26 cellular contexts compared by ENCODE assay signal in the genomic region with DNA sequence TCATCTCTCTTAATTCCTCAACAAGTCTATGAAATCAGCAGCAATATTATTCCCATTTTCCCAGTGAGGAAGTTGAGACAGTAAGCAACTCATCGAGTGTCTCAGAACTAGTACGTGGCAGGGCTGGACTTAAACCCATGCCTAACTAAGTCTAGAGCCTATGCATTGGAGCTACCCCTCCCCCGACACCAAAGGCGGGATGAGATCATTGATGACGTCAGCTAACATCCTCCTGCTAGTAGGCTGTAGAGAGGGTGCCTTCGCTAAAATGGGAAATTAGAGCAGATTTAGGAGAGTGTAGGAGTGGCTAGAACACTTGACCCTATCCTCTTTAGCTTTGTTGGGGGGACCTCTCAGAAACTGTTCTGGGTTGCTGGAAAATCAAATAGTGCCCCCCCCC. TPM values are rescaled to one million over a fixed set of nuclear protein-coding genes. Genes with fewer than 3 reads are reported as not detected.
DNase-seq lines count a peak whose midpoint lies in the region; ATAC-seq, FAIRE-seq and TF ChIP-seq lines count a peak whose summit lies in the region.
"Had no signal": no experiment of that assay in that cellular context is flagged by ENCODE, and none has a peak within 500 bp of the region (broad histone marks: within the 10 kb centered on the region; RNA-seq: fewer than 3 reads in every experiment).

No MANE protein-coding gene starts in this region.

- no peak overlapping the region for H3K27ac ChIP-seq in MM.1S (ENCODE audit: low read length)
- H3K27ac ChIP-seq: esophagus muscularis mucosa, hepatocyte, prostate gland had no signal

- no peaks in the 10 kb centered on the region for H3K9me3 Mint-ChIP-seq in activated CD4-positive, alpha-beta T cell treated with anti-CD3 and anti-CD28 coated beads for 36 hours (ENCODE audit: low read depth)
- H3K9me3 Mint-ChIP-seq in glutamatergic neuron (ENCODE audit: unreplicated experiment): peaks cover 2% of the 10 kb centered on the region
- peaks cover 6% of the 10 kb centered on the region for H3K9me3 Mint-ChIP-seq in activated naive CD4-positive, alpha-beta T cell treated with anti-CD3 and anti-CD28 coated beads, Interleukin-2, amount 10 ng/mL, durations not matched to agents 7 days and 5 days
- H3K9me3 Mint-ChIP-seq: activated CD4-positive, alpha-beta T cell treated with anti-CD3 and anti-CD28 coated beads, Interleukin-2, amount 10 ng/mL, durations not matched to agents 7 days and 5 days; activated naive CD4-positive, alpha-beta T cell treated with anti-CD3 and anti-CD28 coated beads, Interleukin-2, amount 50 U/mL, for 24 hours; activated T-helper 1 cell treated with anti-CD3 and anti-CD28 coated beads, Interleukin-12 subunit alpha, Interleukin-12 subunit beta, Interleukin-2, Interleukin-4 antibody, amounts not matched to agents 30 ng/mL and 10 ng/mL and 1 ng/mL, durations not matched to agents 14 hours and 24 hours and 36 hours had no signal

- DNase-seq in activated CD4-positive, alpha-beta T cell treated with anti-CD3 and anti-CD28 coated beads for 36 hours: peak; percentile 16
- DNase-seq in activated CD4-positive, alpha-beta T cell treated with anti-CD3 and anti-CD28 coated beads, Interleukin-2, amount 50 U/mL, for 1 hour: no peak
- DNase-seq in RCC 7860 (ENCODE audit: low spot score): peak; percentile 30
- DNase-seq in glutamatergic neuron: peak; percentile 68
- peak; percentile 23 for DNase-seq in urothelium cell line (ENCODE audit: low spot score)
- DNase-seq in activated naive CD4-positive, alpha-beta T cell treated with anti-CD3 and anti-CD28 coated beads, Interleukin-2, amount 10 ng/mL, durations not matched to agents 7 days and 5 days: no peak
- no peak for DNase-seq in MM.1S
- DNase-seq in stimulated activated CD4-positive, alpha-beta T cell treated with anti-CD3 and anti-CD28 coated beads, Interleukin-4, amount 100 ng/mL, for 24 hours: no peak
- DNase-seq: activated CD4-positive, alpha-beta T cell treated with anti-CD3 and anti-CD28 coated beads, Interleukin-2, amount 10 ng/mL, durations not matched to agents 7 days and 5 days; BE2C; DMS79; effector memory CD4-positive, alpha-beta T cell; HFFc6; NCI-H2171; NCI-H748 treated with DMSO at 0.1 percent for 48 hours had no signal

- no peaks in the 10 kb centered on the region for H4K20me1 ChIP-seq in MM.1S (ENCODE audit: insufficient read depth, low read length)

- H3K9me3 ChIP-seq in MM.1S (replicated peaks; ENCODE audit: insufficient read depth, low read length): no peaks in the 10 kb centered on the region
- H3K9me3 ChIP-seq: BE2C, esophagus muscularis mucosa, prostate gland had no signal

- TF ChIP-seq CTCF in glutamatergic neuron (IDR thresholded peaks at IDR 0.05; ENCODE audit: partially characterized antibody, unreplicated experiment) (no peak), MM.1S (IDR thresholded peaks at IDR 0.05; ENCODE audit: low read length) (no peak)

- no peaks in the 10 kb centered on the region for H3K9me2 ChIP-seq in MM.1S (replicated peaks; ENCODE audit: insufficient read depth, low read length)

- H3K4me3 ChIP-seq in MM.1S (ENCODE audit: low read length): no peak overlapping the region
- H3K4me3 ChIP-seq: esophagus muscularis mucosa, hepatocyte, lung, prostate gland had no signal

- H3K79me2 ChIP-seq in MM.1S (ENCODE audit: low read length): no peaks in the 10 kb centered on the region
- H3K79me2 ChIP-seq: hepatocyte had no signal

- H3K4me2 ChIP-seq in MM.1S (ENCODE audit: low read depth, low read length): no peak overlapping the region
- H3K4me2 ChIP-seq: hepatocyte had no signal

- H2AFZ ChIP-seq in MM.1S (ENCODE audit: low read length): no peak overlapping the region
- H2AFZ ChIP-seq: hepatocyte had no signal

- H3F3A ChIP-seq in MM.1S (ENCODE audit: insufficient read depth, low read length): no peaks in the 10 kb centered on the region

- intact Hi-C loops in activated CD4-positive, alpha-beta T cell treated with anti-CD3 and anti-CD28 coated beads for 36 hours (cut with DNase I, micrococcal nuclease): no loop called here

- CTCF ChIA-PET in activated CD4-positive, alpha-beta T cell treated with anti-CD3 and anti-CD28 coated beads for 36 hours (lab: Charles Lee): no interaction called here
- CTCF ChIA-PET in activated naive CD4-positive, alpha-beta T cell treated with anti-CD3 and anti-CD28 coated beads, Interleukin-2, amount 10 ng/mL, durations not matched to agents 7 days and 5 days (lab: Charles Lee): no interaction called here

- no peaks in the 10 kb centered on the region for H3K4me1 ChIP-seq in MM.1S (ENCODE audit: low read length)
- H3K4me1 ChIP-seq: BE2C, esophagus muscularis mucosa, prostate gland had no signal

- no peaks in the 10 kb centered on the region for H3K4me1 Mint-ChIP-seq in activated CD4-positive, alpha-beta T cell treated with anti-CD3 and anti-CD28 coated beads for 36 hours
- peaks cover 20% of the 10 kb centered on the region for H3K4me1 Mint-ChIP-seq in glutamatergic neuron (ENCODE audit: low read depth, unreplicated experiment)
- H3K4me1 Mint-ChIP-seq in activated naive CD4-positive, alpha-beta T cell treated with anti-CD3 and anti-CD28 coated beads, Interleukin-2, amount 10 ng/mL, durations not matched to agents 7 days and 5 days: no peaks in the 10 kb centered on the region
- H3K4me1 Mint-ChIP-seq: activated CD4-positive, alpha-beta T cell treated with anti-CD3 and anti-CD28 coated beads, Interleukin-2, amount 10 ng/mL, durations not matched to agents 7 days and 5 days; activated naive CD4-positive, alpha-beta T cell treated with anti-CD3 and anti-CD28 coated beads, Interleukin-2, amount 50 U/mL, for 24 hours had no signal

- H3K9ac ChIP-seq in MM.1S (ENCODE audit: low read length): no peak overlapping the region

- FAIRE-seq in RCC 7860 (lab: Jason Lieb, UNC) (no peak), urothelium cell line (lab: Jason Lieb, UNC) (no peak)
- FAIRE-seq: bronchial epithelial cell, colon, frontal cortex, islet of Langerhans had no signal

- H3K4me3 Mint-ChIP-seq in activated CD4-positive, alpha-beta T cell treated with anti-CD3 and anti-CD28 coated beads for 36 hours: no peak overlapping the region
- H3K4me3 Mint-ChIP-seq in glutamatergic neuron (ENCODE audit: unreplicated experiment): no peak overlapping the region
- no peak overlapping the region for H3K4me3 Mint-ChIP-seq in activated naive CD4-positive, alpha-beta T cell treated with anti-CD3 and anti-CD28 coated beads, Interleukin-2, amount 10 ng/mL, durations not matched to agents 7 days and 5 days
- H3K4me3 Mint-ChIP-seq: activated CD4-positive, alpha-beta T cell treated with anti-CD3 and anti-CD28 coated beads, Interleukin-2, amount 10 ng/mL, durations not matched to agents 7 days and 5 days; activated naive CD4-positive, alpha-beta T cell treated with anti-CD3 and anti-CD28 coated beads, Interleukin-2, amount 50 U/mL, for 24 hours; activated T-helper 1 cell treated with anti-CD3 and anti-CD28 coated beads, Interleukin-12 subunit alpha, Interleukin-12 subunit beta, Interleukin-2, Interleukin-4 antibody, amounts not matched to agents 30 ng/mL and 10 ng/mL and 1 ng/mL, durations not matched to agents 14 hours and 24 hours and 36 hours; HFFc6; T-helper 2 cell treated with Interferon-gamma antibody and Interleukin-4, amounts not matched to agents 5 μg/mL and 100 μg/mL, for 36 hours had no signal

- no peak for ATAC-seq in activated CD4-positive, alpha-beta T cell treated with anti-CD3 and anti-CD28 coated beads for 36 hours

- POLR2A ChIA-PET in activated CD4-positive, alpha-beta T cell treated with anti-CD3 and anti-CD28 coated beads for 36 hours (lab: Charles Lee): no interaction called here

- no peaks in the 10 kb centered on the region for H3K36me3 ChIP-seq in MM.1S (replicated peaks; ENCODE audit: insufficient read depth, low read length)
- H3K36me3 ChIP-seq: BE2C, esophagus muscularis mucosa, prostate gland had no signal

- H3K27me3 Mint-ChIP-seq in activated CD4-positive, alpha-beta T cell treated with anti-CD3 and anti-CD28 coated beads for 36 hours: peaks cover 6% of the 10 kb centered on the region
- peaks cover 4% of the 10 kb centered on the region for H3K27me3 Mint-ChIP-seq in glutamatergic neuron (ENCODE audit: unreplicated experiment)
- no peaks in the 10 kb centered on the region for H3K27me3 Mint-ChIP-seq in activated naive CD4-positive, alpha-beta T cell treated with anti-CD3 and anti-CD28 coated beads, Interleukin-2, amount 10 ng/mL, durations not matched to agents 7 days and 5 days

- no peak overlapping the region for H3K27ac Mint-ChIP-seq in activated CD4-positive, alpha-beta T cell treated with anti-CD3 and anti-CD28 coated beads for 36 hours
- H3K27ac Mint-ChIP-seq in glutamatergic neuron (ENCODE audit: unreplicated experiment): no peak overlapping the region
- no peak overlapping the region for H3K27ac Mint-ChIP-seq in activated naive CD4-positive, alpha-beta T cell treated with anti-CD3 and anti-CD28 coated beads, Interleukin-2, amount 10 ng/mL, durations not matched to agents 7 days and 5 days
- H3K27ac Mint-ChIP-seq: activated CD4-positive, alpha-beta T cell treated with anti-CD3 and anti-CD28 coated beads, Interleukin-2, amount 10 ng/mL, durations not matched to agents 7 days and 5 days; activated naive CD4-positive, alpha-beta T cell treated with anti-CD3 and anti-CD28 coated beads, Interleukin-2, amount 50 U/mL, for 24 hours; activated T-helper 1 cell treated with anti-CD3 and anti-CD28 coated beads, Interleukin-12 subunit alpha, Interleukin-12 subunit beta, Interleukin-2, Interleukin-4 antibody, amounts not matched to agents 30 ng/mL and 10 ng/mL and 1 ng/mL, durations not matched to agents 14 hours and 24 hours and 36 hours; HFFc6; T-helper 2 cell treated with Interferon-gamma antibody and Interleukin-4, amounts not matched to agents 5 μg/mL and 100 μg/mL, for 36 hours had no signal

- H3K36me3 Mint-ChIP-seq in activated CD4-positive, alpha-beta T cell treated with anti-CD3 and anti-CD28 coated beads for 36 hours (ENCODE audit: low read depth): no peaks in the 10 kb centered on the region
- H3K36me3 Mint-ChIP-seq in glutamatergic neuron (ENCODE audit: unreplicated experiment): no peaks in the 10 kb centered on the region
- H3K36me3 Mint-ChIP-seq in activated naive CD4-positive, alpha-beta T cell treated with anti-CD3 and anti-CD28 coated beads, Interleukin-2, amount 10 ng/mL, durations not matched to agents 7 days and 5 days: no peaks in the 10 kb centered on the region
- H3K36me3 Mint-ChIP-seq: activated naive CD4-positive, alpha-beta T cell treated with anti-CD3 and anti-CD28 coated beads, Interleukin-2, amount 50 U/mL, for 24 hours had no signal

- no peaks in the 10 kb centered on the region for H3K27me3 ChIP-seq in MM.1S (replicated peaks; ENCODE audit: insufficient read depth, low read length)
- H3K27me3 ChIP-seq: BE2C, hepatocyte had no signal

RNA-seq across cellular contexts. Expression of gene KAZN, which starts 7.7 kb away (rescaled TPM):
- total RNA-seq in activated CD4-positive, alpha-beta T cell treated with anti-CD3 and anti-CD28 coated beads for 36 hours: under 1 TPM; 0.89 to 0.90 TPM
- 7.9 TPM for total RNA-seq in glutamatergic neuron (ENCODE audit: unreplicated experiment)

Comparison
In these comparisons a context has a peak if more than half of its experiments do, and no peak if none do; other contexts are left out.
1. DNase-seq: peak in activated CD4-positive, alpha-beta T cell treated with anti-CD3 and anti-CD28 coated beads for 36 hours (single experiment), RCC 7860 (single experiment), glutamatergic neuron (single experiment) and urothelium cell line (single experiment); none in activated CD4-positive, alpha-beta T cell treated with anti-CD3 and anti-CD28 coated beads, Interleukin-2, amount 50 U/mL, for 1 hour (single experiment), activated naive CD4-positive, alpha-beta T cell treated with anti-CD3 and anti-CD28 coated beads, Interleukin-2, amount 10 ng/mL, durations not matched to agents 7 days and 5 days (single experiment), MM.1S (single experiment) and stimulated activated CD4-positive, alpha-beta T cell treated with anti-CD3 and anti-CD28 coated beads, Interleukin-4, amount 100 ng/mL, for 24 hours (single experiment).